In the genomic region with DNA sequence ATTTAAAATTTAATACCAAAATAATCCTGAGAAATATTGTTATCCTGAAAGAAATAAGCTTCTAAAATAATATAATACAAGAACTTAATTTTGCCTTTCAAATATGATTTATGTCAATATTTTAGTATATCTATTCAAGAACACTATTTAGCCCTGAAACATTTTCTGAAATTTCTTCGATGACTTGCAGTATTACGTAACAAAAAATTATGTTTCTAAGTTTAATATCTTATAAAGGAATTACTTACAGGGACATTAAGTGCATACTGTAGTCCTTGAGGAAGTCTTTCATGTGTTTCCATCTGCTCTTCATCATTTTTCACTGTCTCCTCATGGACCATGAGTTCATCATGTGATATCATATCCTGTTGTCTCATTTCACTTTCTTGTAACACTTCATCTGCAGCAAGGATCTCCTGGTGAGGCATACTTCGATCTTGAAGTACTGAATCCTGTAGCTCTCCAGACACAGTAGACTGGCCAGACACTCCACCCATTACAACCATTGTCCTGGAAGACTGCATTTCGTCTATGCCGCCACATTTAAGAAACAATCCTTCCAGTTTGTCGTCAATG, we compare ENCODE assay signal across 1 cellular context.
TF ChIP-seq lines count a peak whose summit lies in the region.

No MANE protein-coding gene starts in this region.

TF ChIP-seq in K562, 482 proteins besides CTCF, POLR2A, EP300 and RAD21 (continued from another document and continues in another):
- TF ChIP-seq BDP1 (IDR thresholded peaks at IDR 0.05; ENCODE audit: insufficient read depth, insufficient read length) (no peak), SIN3B (IDR thresholded peaks at IDR 0.05; ENCODE audit: low read depth) (no peak), RBM34 (IDR thresholded peaks at IDR 0.05; ENCODE audit: borderline replicate concordance, insufficient read depth, low read length) (no peak), STAT6 (CRISPR knock-in tag; IDR thresholded peaks at IDR 0.05) (no peak), SMARCA5 (IDR thresholded peaks at IDR 0.05) (no peak), KLF1 (tag; IDR thresholded peaks at IDR 0.05) (no peak), CEBPG (CRISPR knock-in tag; IDR thresholded peaks at IDR 0.05) (no peak), CEBPG (tag; conservative IDR thresholded peaks at IDR 0.05 in 1 of 2, IDR thresholded peaks at IDR 0.05 in 1 of 2) (peak; percentile 55 to 58; a peak in 3 of 4 replicates), REST (CRISPR knock-in tag; IDR thresholded peaks at IDR 0.05; ENCODE audit: low read depth) (no peak), MED1 (CRISPR knock-in tag; IDR thresholded peaks at IDR 0.05; ENCODE audit: borderline replicate concordance) (no peak), ZNF444 (CRISPR knock-in tag; IDR thresholded peaks at IDR 0.05) (no peak), NKRF (IDR thresholded peaks at IDR 0.05; ENCODE audit: borderline replicate concordance) (no peak), ZNF766 (CRISPR knock-in tag; conservative IDR thresholded peaks at IDR 0.05) (no peak), HDGF (IDR thresholded peaks at IDR 0.05) (no peak), ZBTB11 (CRISPR knock-in tag; IDR thresholded peaks at IDR 0.05) (no peak), ZKSCAN1 (IDR thresholded peaks at IDR 0.05; ENCODE audit: low read depth, low read length) (no peak), HIVEP1 (CRISPR knock-in tag; IDR thresholded peaks at IDR 0.05) (no peak), TSHZ1 (CRISPR knock-in tag; IDR thresholded peaks at IDR 0.05) (no peak), FOXM1 (IDR thresholded peaks at IDR 0.05; ENCODE audit: low read depth) (no peak), FOXM1 (CRISPR knock-in tag; IDR thresholded peaks at IDR 0.05; ENCODE audit: low read depth) (no peak), E2F1 (CRISPR knock-in tag; IDR thresholded peaks at IDR 0.05) (no peak), TSC22D4 (tag; IDR thresholded peaks at IDR 0.05) (no peak), SMARCE1 (IDR thresholded peaks at IDR 0.05) (no peak), ZNF511 (CRISPR knock-in tag; IDR thresholded peaks at IDR 0.05) (no peak), ZBTB17 (CRISPR knock-in tag; IDR thresholded peaks at IDR 0.05) (no peak), NR1H2 (CRISPR knock-in tag; IDR thresholded peaks at IDR 0.05) (no peak), TEAD4 (IDR thresholded peaks at IDR 0.05; ENCODE audit: low read length) (no peak), TEAD4 (CRISPR knock-in tag; IDR thresholded peaks at IDR 0.05; ENCODE audit: borderline replicate concordance) (no peak), KLF16 (IDR thresholded peaks at IDR 0.05) (no peak)
- TF ChIP-seq, protein P1, sequence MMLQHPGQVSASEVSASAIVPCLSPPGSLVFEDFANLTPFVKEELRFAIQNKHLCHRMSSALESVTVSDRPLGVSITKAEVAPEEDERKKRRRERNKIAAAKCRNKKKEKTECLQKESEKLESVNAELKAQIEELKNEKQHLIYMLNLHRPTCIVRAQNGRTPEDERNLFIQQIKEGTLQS (IDR thresholded peaks at IDR 0.05), result peak; percentile 73
- TF ChIP-seq, protein P1 (CRISPR knock-in tag; conservative IDR thresholded peaks at IDR 0.05), result no peak
- TF ChIP-seq, protein P2, sequence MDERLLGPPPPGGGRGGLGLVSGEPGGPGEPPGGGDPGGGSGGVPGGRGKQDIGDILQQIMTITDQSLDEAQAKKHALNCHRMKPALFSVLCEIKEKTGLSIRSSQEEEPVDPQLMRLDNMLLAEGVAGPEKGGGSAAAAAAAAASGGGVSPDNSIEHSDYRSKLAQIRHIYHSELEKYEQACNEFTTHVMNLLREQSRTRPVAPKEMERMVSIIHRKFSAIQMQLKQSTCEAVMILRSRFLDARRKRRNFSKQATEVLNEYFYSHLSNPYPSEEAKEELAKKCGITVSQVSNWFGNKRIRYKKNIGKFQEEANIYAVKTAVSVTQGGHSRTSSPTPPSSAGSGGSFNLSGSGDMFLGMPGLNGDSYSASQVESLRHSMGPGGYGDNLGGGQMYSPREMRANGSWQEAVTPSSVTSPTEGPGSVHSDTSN (CRISPR knock-in tag; IDR thresholded peaks at IDR 0.05; ENCODE audit: low read depth), result no peak
- TF ChIP-seq, protein P2 (tag; conservative IDR thresholded peaks at IDR 0.05; ENCODE audit: low read depth), result 0 out of 2 replicates have a peak, but pooled peaks have one; percentile 23
